1 cellular context compared by ENCODE assay signal in the genomic region with DNA sequence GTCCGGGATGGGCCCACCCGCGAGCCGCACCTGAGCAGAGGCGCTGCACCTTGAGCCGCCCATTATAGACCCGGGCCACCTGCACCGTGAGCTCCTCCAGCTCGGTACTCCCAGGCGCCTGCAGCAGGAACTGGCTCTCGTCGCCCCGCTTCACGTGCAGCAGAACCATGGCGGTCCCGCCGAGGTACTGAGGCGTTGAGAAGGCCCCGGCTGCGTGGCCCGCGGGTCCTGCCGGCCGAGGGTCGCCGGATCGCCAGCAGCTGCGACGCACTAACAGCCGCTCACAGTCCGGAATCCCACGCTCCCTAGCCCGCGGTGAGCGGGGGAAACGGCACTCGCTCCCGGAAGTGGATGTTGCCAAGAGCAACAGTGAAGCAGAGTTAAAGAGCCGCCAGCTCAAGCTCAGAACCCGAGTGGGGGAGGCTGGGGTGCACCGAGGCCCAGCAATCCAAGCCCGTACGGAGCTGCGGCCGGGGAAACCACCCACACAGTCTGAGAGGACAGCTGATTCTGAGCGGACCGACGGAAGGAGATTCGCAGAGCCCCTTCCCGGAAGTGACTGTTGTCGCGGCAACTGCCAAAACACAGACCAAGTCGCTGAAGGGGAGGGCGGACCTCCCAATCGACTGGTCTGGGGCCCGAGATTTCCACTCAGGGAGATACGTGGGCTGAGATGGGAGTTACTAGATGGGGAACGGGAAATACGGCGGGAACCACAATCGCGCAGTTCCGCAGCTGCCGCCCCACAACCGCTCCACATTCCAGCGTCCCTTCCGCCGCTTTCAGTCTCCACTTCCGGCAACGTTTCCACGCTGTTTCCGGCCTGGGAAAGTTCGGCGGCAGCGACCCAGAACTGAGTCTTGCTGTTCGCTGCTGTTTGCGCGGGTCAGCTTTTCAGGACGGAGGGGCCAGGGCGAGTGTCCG.
A peak's percentile ranks its signal among the peaks of the same experiment; 100 is the strongest.
TF ChIP-seq lines count a peak whose summit lies in the region.

Gene CFAP298, minus strand, starts transcription at position 303 of the 924 bp plus-strand sequence. Its CDS starts 134 bp downstream, at position 169.

TF ChIP-seq in HepG2, 621 proteins besides CTCF, POLR2A, EP300 and RAD21 (continued from another document and continues in another):
- TF ChIP-seq, protein P1, sequence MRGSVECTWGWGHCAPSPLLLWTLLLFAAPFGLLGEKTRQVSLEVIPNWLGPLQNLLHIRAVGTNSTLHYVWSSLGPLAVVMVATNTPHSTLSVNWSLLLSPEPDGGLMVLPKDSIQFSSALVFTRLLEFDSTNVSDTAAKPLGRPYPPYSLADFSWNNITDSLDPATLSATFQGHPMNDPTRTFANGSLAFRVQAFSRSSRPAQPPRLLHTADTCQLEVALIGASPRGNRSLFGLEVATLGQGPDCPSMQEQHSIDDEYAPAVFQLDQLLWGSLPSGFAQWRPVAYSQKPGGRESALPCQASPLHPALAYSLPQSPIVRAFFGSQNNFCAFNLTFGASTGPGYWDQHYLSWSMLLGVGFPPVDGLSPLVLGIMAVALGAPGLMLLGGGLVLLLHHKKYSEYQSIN (CRISPR knock-in tag; IDR thresholded peaks at IDR 0.05; ENCODE audit: borderline replicate concordance): no peak
- TF ChIP-seq, protein P2, sequence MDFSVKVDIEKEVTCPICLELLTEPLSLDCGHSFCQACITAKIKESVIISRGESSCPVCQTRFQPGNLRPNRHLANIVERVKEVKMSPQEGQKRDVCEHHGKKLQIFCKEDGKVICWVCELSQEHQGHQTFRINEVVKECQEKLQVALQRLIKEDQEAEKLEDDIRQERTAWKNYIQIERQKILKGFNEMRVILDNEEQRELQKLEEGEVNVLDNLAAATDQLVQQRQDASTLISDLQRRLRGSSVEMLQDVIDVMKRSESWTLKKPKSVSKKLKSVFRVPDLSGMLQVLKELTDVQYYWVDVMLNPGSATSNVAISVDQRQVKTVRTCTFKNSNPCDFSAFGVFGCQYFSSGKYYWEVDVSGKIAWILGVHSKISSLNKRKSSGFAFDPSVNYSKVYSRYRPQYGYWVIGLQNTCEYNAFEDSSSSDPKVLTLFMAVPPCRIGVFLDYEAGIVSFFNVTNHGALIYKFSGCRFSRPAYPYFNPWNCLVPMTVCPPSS (IDR thresholded peaks at IDR 0.05): no peak
- TF ChIP-seq AHR (CRISPR knock-in tag; IDR thresholded peaks at IDR 0.05) (no peak), KDM5B (CRISPR knock-in tag; IDR thresholded peaks at IDR 0.05; ENCODE audit: borderline replicate concordance) (0 out of 2 replicates have a peak, but pooled peaks have one; percentile 20), CREM (IDR thresholded peaks at IDR 0.05) (peak; percentile 79; the same call in 1 of the 2 replicates), CREM (CRISPR knock-in tag; IDR thresholded peaks at IDR 0.05) (no peak), ZNF547 (CRISPR knock-in tag; IDR thresholded peaks at IDR 0.05) (peak; percentile 53; the same call in 1 of the 2 replicates), ZNF589 (CRISPR knock-in tag; conservative IDR thresholded peaks at IDR 0.05) (peak; percentile 85), ZNF260 (CRISPR knock-in tag; IDR thresholded peaks at IDR 0.05; ENCODE audit: borderline replicate concordance, low read depth) (no peak), RAD51 (IDR thresholded peaks at IDR 0.05; ENCODE audit: borderline replicate concordance) (no peak), MTERF4 (CRISPR knock-in tag; IDR thresholded peaks at IDR 0.05) (peak; percentile 81; the same call in 1 of the 2 replicates), GATAD2A (CRISPR knock-in tag; IDR thresholded peaks at IDR 0.05) (no peak; the same call in 1 of the 2 replicates), MTF1 (CRISPR knock-in tag; IDR thresholded peaks at IDR 0.05) (no peak), RBM22 (optimal IDR thresholded peaks at IDR 0.05; ENCODE audit: low read length) (peak; percentile 95), KMT2A (CRISPR knock-in tag; IDR thresholded peaks at IDR 0.05) (peak; percentile 91), ZNF12 (CRISPR knock-in tag; IDR thresholded peaks at IDR 0.05) (peak; percentile 12), ZNF878 (CRISPR knock-in tag; IDR thresholded peaks at IDR 0.05) (0 out of 2 replicates have a peak, but pooled peaks have one; percentile 35), KDM1A (CRISPR knock-in tag; IDR thresholded peaks at IDR 0.05) (peak; percentile 28; the same call in 1 of the 2 replicates), PCBP1 (IDR thresholded peaks at IDR 0.05; ENCODE audit: borderline replicate concordance, low read depth, low read length) (0 out of 2 replicates have a peak, but pooled peaks have one; percentile 83), NR2F6 (IDR thresholded peaks at IDR 0.05) (no peak), NR2F6 (CRISPR knock-in tag; IDR thresholded peaks at IDR 0.05) (peak; percentile 8; the same call in 1 of the 2 replicates), HMGXB4 (CRISPR knock-in tag; IDR thresholded peaks at IDR 0.05; ENCODE audit: borderline replicate concordance in 1 of 2, low read depth in 1 of 2) (peak; percentile 81 to 93), ZKSCAN8 (CRISPR knock-in tag; IDR thresholded peaks at IDR 0.05; ENCODE audit: borderline replicate concordance) (0 out of 2 replicates have a peak, but pooled peaks have one; percentile 28), ZNF329 (CRISPR knock-in tag; IDR thresholded peaks at IDR 0.05; ENCODE audit: low read depth) (no peak), ARNT (IDR thresholded peaks at IDR 0.05) (no peak), HIC2 (CRISPR knock-in tag; IDR thresholded peaks at IDR 0.05; ENCODE audit: low read depth) (no peak), FLYWCH1 (CRISPR knock-in tag; IDR thresholded peaks at IDR 0.05) (no peak), SIN3B (IDR thresholded peaks at IDR 0.05; ENCODE audit: low read length) (peak; percentile 72; the same call in 1 of the 2 replicates), RORA (CRISPR knock-in tag; IDR thresholded peaks at IDR 0.05) (no peak), MXD3 (CRISPR knock-in tag; IDR thresholded peaks at IDR 0.05) (peak; percentile 25; the same call in 1 of the 2 replicates), ZNF264 (CRISPR knock-in tag; IDR thresholded peaks at IDR 0.05) (no peak), KMT2B (CRISPR knock-in tag; IDR thresholded peaks at IDR 0.05) (peak; percentile 93)
- TF ChIP-seq, protein P3, sequence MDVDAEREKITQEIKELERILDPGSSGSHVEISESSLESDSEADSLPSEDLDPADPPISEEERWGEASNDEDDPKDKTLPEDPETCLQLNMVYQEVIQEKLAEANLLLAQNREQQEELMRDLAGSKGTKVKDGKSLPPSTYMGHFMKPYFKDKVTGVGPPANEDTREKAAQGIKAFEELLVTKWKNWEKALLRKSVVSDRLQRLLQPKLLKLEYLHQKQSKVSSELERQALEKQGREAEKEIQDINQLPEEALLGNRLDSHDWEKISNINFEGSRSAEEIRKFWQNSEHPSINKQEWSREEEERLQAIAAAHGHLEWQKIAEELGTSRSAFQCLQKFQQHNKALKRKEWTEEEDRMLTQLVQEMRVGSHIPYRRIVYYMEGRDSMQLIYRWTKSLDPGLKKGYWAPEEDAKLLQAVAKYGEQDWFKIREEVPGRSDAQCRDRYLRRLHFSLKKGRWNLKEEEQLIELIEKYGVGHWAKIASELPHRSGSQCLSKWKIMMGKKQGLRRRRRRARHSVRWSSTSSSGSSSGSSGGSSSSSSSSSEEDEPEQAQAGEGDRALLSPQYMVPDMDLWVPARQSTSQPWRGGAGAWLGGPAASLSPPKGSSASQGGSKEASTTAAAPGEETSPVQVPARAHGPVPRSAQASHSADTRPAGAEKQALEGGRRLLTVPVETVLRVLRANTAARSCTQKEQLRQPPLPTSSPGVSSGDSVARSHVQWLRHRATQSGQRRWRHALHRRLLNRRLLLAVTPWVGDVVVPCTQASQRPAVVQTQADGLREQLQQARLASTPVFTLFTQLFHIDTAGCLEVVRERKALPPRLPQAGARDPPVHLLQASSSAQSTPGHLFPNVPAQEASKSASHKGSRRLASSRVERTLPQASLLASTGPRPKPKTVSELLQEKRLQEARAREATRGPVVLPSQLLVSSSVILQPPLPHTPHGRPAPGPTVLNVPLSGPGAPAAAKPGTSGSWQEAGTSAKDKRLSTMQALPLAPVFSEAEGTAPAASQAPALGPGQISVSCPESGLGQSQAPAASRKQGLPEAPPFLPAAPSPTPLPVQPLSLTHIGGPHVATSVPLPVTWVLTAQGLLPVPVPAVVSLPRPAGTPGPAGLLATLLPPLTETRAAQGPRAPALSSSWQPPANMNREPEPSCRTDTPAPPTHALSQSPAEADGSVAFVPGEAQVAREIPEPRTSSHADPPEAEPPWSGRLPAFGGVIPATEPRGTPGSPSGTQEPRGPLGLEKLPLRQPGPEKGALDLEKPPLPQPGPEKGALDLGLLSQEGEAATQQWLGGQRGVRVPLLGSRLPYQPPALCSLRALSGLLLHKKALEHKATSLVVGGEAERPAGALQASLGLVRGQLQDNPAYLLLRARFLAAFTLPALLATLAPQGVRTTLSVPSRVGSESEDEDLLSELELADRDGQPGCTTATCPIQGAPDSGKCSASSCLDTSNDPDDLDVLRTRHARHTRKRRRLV (CRISPR knock-in tag; IDR thresholded peaks at IDR 0.05): peak; percentile 92
- TF ChIP-seq, protein P4, sequence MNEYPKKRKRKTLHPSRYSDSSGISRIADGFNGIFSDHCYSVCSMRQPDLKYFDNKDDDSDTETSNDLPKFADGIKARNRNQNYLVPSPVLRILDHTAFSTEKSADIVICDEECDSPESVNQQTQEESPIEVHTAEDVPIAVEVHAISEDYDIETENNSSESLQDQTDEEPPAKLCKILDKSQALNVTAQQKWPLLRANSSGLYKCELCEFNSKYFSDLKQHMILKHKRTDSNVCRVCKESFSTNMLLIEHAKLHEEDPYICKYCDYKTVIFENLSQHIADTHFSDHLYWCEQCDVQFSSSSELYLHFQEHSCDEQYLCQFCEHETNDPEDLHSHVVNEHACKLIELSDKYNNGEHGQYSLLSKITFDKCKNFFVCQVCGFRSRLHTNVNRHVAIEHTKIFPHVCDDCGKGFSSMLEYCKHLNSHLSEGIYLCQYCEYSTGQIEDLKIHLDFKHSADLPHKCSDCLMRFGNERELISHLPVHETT (CRISPR knock-in tag; conservative IDR thresholded peaks at IDR 0.05): 0 out of 2 replicates have a peak, but pooled peaks have one; percentile 41
- TF ChIP-seq, protein P5, sequence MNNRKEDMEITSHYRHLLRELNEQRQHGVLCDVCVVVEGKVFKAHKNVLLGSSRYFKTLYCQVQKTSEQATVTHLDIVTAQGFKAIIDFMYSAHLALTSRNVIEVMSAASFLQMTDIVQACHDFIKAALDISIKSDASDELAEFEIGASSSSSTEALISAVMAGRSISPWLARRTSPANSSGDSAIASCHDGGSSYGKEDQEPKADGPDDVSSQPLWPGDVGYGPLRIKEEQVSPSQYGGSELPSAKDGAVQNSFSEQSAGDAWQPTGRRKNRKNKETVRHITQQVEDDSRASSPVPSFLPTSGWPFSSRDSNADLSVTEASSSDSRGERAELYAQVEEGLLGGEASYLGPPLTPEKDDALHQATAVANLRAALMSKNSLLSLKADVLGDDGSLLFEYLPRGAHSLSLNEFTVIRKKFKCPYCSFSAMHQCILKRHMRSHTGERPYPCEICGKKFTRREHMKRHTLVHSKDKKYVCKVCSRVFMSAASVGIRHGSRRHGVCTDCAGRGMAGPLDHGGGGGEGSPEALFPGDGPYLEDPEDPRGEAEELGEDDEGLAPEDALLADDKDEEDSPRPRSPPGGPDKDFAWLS (CRISPR knock-in tag; IDR thresholded peaks at IDR 0.05; ENCODE audit: borderline replicate concordance): peak; percentile 65; the same call in 1 of the 2 replicates
- TF ChIP-seq, protein P6, sequence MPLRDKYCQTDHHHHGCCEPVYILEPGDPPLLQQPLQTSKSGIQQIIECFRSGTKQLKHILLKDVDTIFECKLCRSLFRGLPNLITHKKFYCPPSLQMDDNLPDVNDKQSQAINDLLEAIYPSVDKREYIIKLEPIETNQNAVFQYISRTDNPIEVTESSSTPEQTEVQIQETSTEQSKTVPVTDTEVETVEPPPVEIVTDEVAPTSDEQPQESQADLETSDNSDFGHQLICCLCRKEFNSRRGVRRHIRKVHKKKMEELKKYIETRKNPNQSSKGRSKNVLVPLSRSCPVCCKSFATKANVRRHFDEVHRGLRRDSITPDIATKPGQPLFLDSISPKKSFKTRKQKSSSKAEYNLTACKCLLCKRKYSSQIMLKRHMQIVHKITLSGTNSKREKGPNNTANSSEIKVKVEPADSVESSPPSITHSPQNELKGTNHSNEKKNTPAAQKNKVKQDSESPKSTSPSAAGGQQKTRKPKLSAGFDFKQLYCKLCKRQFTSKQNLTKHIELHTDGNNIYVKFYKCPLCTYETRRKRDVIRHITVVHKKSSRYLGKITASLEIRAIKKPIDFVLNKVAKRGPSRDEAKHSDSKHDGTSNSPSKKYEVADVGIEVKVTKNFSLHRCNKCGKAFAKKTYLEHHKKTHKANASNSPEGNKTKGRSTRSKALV (CRISPR knock-in tag; IDR thresholded peaks at IDR 0.05): no peak
